9 cellular contexts compared by ENCODE assay signal in the genomic region with DNA sequence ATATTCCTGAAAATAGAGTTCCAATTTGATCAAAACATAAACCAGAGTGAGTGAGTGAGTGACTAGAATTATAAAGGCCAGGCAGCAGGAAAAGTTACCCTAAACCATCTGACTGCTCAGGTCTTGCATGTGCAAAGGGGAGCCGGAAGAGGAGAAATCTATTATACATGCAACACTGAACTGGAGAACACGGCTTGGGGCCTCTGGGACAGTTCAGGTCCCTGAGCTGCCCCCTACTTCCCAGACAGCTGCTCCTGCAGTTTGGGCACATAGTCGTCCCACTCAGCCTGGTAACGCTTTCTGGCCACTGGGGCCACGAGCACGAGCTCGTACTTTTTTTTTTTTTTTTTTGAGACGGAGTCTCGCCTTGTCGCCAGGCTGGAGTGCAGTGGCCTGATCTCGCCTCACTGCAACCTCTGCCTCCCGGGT. TPM values are rescaled to one million over a fixed set of nuclear protein-coding genes. Genes with fewer than 3 reads are reported as not detected.
A peak's percentile ranks its signal among the peaks of the same experiment; 100 is the strongest.
DNase-seq lines count a peak whose midpoint lies in the region; ATAC-seq and TF ChIP-seq lines count a peak whose summit lies in the region.
"Had no signal": no experiment of that assay in that cellular context is flagged by ENCODE, and none has a peak within 500 bp of the region (broad histone marks: within the 10 kb centered on the region; RNA-seq: fewer than 3 reads in every experiment).

No MANE protein-coding gene starts in this region.

- TF ChIP-seq CTCF in CD4-positive, alpha-beta T cell (IDR thresholded peaks at IDR 0.05) = no peak

- H3K36me3 Mint-ChIP-seq in CD4-positive, alpha-beta T cell (ENCODE audit: low read depth) = peaks cover 69% of the 10 kb centered on the region
- H3K36me3 Mint-ChIP-seq in central memory CD8-positive, alpha-beta T cell (ENCODE audit: insufficient read depth) = peaks cover 74% of the 10 kb centered on the region

- H3K4me3 Mint-ChIP-seq in CD4-positive, alpha-beta T cell = peak overlapping the region; percentile 81
- peak overlapping the region; percentile 79 for H3K4me3 Mint-ChIP-seq in central memory CD8-positive, alpha-beta T cell

- H3K27ac ChIP-seq in CD4-positive, alpha-beta T cell (ENCODE audit: low read depth, low read length) = peak overlapping the region; percentile 89

- peak in 4 of 10 experiments; percentile 18 to 43 (median 30) for DNase-seq in CD4-positive, alpha-beta T cell
- DNase-seq in central memory CD8-positive, alpha-beta T cell (ENCODE audit: low spot score in 2 of 2) = no peak
- DNase-seq in mucosa of gallbladder (ENCODE audit: low spot score) (no peak), pons (ENCODE audit: low spot score) (no peak), SHP77 (lab: John Stamatoyannopoulos, UW) (no peak), HuH-7 (ENCODE audit: low spot score) (no peak)

- intact Hi-C loops in CD4-positive, alpha-beta T cell (cut with DNase I, micrococcal nuclease) = loop anchor here (1.0 to 5.0 kb wide), 2 partner anchors 10 to 52 kb away; no protein-coding TSS in a partner anchor

- CTCF ChIA-PET in CD4-positive, alpha-beta T cell (lab: Charles Lee) = interaction anchor here (1.1 to 2.3 kb wide), 4 partner anchors 13 to 59 kb away, joined by 4 to 5 read pairs (median 4); no protein-coding TSS in a partner anchor

- POLR2A ChIA-PET in CD4-positive, alpha-beta T cell (lab: Charles Lee) = interaction anchor here (0.6 to 20.3 kb wide), 14 partner anchors 9 to 759 kb away, joined by 3 to 317 read pairs (median 6); a partner anchor contains a TSS

- H3K9me3 ChIP-seq in CD4-positive, alpha-beta T cell (ENCODE audit: control insufficient read depth, low read length) = no peaks in the 10 kb centered on the region

- H3K9me3 Mint-ChIP-seq in CD4-positive, alpha-beta T cell = no peaks in the 10 kb centered on the region
- H3K9me3 Mint-ChIP-seq in central memory CD8-positive, alpha-beta T cell = no peaks in the 10 kb centered on the region

- H3K27me3 Mint-ChIP-seq in CD4-positive, alpha-beta T cell = no peaks in the 10 kb centered on the region
- no peaks in the 10 kb centered on the region for H3K27me3 Mint-ChIP-seq in central memory CD8-positive, alpha-beta T cell

- H3K27ac Mint-ChIP-seq in CD4-positive, alpha-beta T cell = peak overlapping the region; percentile 100
- peak overlapping the region; percentile 98 for H3K27ac Mint-ChIP-seq in central memory CD8-positive, alpha-beta T cell (ENCODE audit: low read depth)

- ATAC-seq in CD4-positive, alpha-beta T cell (ENCODE audit: poor library complexity) = peak; percentile 21
- ATAC-seq in GM19438 (IDR thresholded peaks at IDR 0.05; ENCODE audit: low read depth, unreplicated experiment) = peak; percentile 38
- ATAC-seq in HG03469 (IDR thresholded peaks at IDR 0.05; ENCODE audit: unreplicated experiment) = peak; percentile 19
- no peak for ATAC-seq in central memory CD8-positive, alpha-beta T cell (replicated peaks; ENCODE audit: extremely low read depth, poor library complexity, severe bottlenecking)

- peaks cover 87% of the 10 kb centered on the region for H3K4me1 Mint-ChIP-seq in CD4-positive, alpha-beta T cell (ENCODE audit: low read depth)
- peaks cover 70% of the 10 kb centered on the region for H3K4me1 Mint-ChIP-seq in central memory CD8-positive, alpha-beta T cell

- H3K27me3 ChIP-seq in CD4-positive, alpha-beta T cell (ENCODE audit: control insufficient read depth, insufficient read depth, low read length) = no peaks in the 10 kb centered on the region

RNA-seq across cellular contexts. Expression of a gene that starts 40.1 kb away (rescaled TPM):
- 100 to 1,000 TPM; 661 to 698 TPM for total RNA-seq in CD4-positive, alpha-beta T cell
- total RNA-seq in mucosa of gallbladder = 29.8 TPM
- total RNA-seq: epithelial cell of proximal tubule had no signal

Comparison
In these comparisons a context has a peak if more than half of its experiments do, and no peak if none do; other contexts are left out.
1. RNA of a gene that starts 40.1 kb away (total RNA-seq): 661 to 698 TPM in CD4-positive, alpha-beta T cell; 29.8 TPM in mucosa of gallbladder (single experiment); every median in the first group is over 10 times any median in the second.